ENCODE assay signal across 8 cellular contexts in genomic region chr19:39212377-39212742, GRCh38. TPM values are rescaled to one million over a fixed set of nuclear protein-coding genes. Genes with fewer than 3 reads are reported as not detected.
A peak's percentile ranks its signal among the peaks of the same experiment; 100 is the strongest.
DNase-seq lines count a peak whose midpoint lies in the region; ATAC-seq and TF ChIP-seq lines count a peak whose summit lies in the region.
"Had no signal": no experiment of that assay in that cellular context is flagged by ENCODE, and none has a peak within 500 bp of the region (broad histone marks: within the 10 kb centered on the region; RNA-seq: fewer than 3 reads in every experiment).

No MANE protein-coding gene starts in this region.

- no peak overlapping the region for H3K14ac ChIP-seq in H9 (ENCODE audit: insufficient read depth, low read length)

- no peak overlapping the region for H2BK20ac ChIP-seq in H9 (ENCODE audit: low read depth, low read length, poor library complexity, severe bottlenecking)

- no peaks in the 10 kb centered on the region for H4K20me1 ChIP-seq in H9 (ENCODE audit: control insufficient read depth, insufficient read depth, insufficient read length)

- no peaks in the 10 kb centered on the region for H3K4me1 Mint-ChIP-seq in H9
- no peaks in the 10 kb centered on the region for H3K4me1 Mint-ChIP-seq in activated naive CD4-positive, alpha-beta T cell treated with anti-CD3 and anti-CD28 coated beads for 36 hours (ENCODE audit: low read depth)

- H4K8ac ChIP-seq in H9 (replicated peaks; ENCODE audit: insufficient read length, low read depth, low read length): no peak overlapping the region

- TF ChIP-seq POLR2A in testis (IDR thresholded peaks at IDR 0.05): no peak

- H3K9me3 ChIP-seq in H9 (ENCODE audit: control insufficient read depth, low read depth, low read length) (no peaks in the 10 kb centered on the region), lower lobe of right lung (no peaks in the 10 kb centered on the region), testis (no peaks in the 10 kb centered on the region)

- no peaks in the 10 kb centered on the region for H3K79me1 ChIP-seq in H9 (ENCODE audit: insufficient read depth, low read depth, low read length, poor library complexity, severe bottlenecking)

- DNase-seq in H9: peak; percentile 70
- DNase-seq in RPMI8226: peak; percentile 47
- peak; percentile 84 for DNase-seq in activated naive CD4-positive, alpha-beta T cell treated with anti-CD3 and anti-CD28 coated beads for 36 hours
- DNase-seq in lower lobe of right lung: peak; percentile 60
- DNase-seq in testis: peak; percentile 41
- no peak for DNase-seq in SHP77 treated with DMSO at 0.1 percent for 48 hours (lab: John Stamatoyannopoulos, UW)
- DNase-seq in DMS153 treated with DMSO at 0.1 percent for 48 hours (lab: John Stamatoyannopoulos, UW; ENCODE audit: unreplicated experiment): no peak

- no CpG with 5 or more reads among the region's 8 CpGs for WGBS in H9 (ENCODE audit: extremely low coverage, insufficient read length, low lambda C conversion rate)
- 41 to 62% methylated on average over 8 of the region's 8 CpGs for WGBS in testis, 2 donors

- H3K27me3 ChIP-seq in H9 (ENCODE audit: insufficient read depth, low read length) (no peaks in the 10 kb centered on the region), lower lobe of right lung (ENCODE audit: low read depth) (peaks cover 8% of the 10 kb centered on the region), testis (no peaks in the 10 kb centered on the region)

- H3K4me3 ChIP-seq in lower lobe of right lung: no peak overlapping the region
- H3K4me3 ChIP-seq in testis: no peak overlapping the region
- H3K4me3 ChIP-seq: thoracic aorta had no signal

- peaks cover 0 to 2% (median 0%) of the 10 kb centered on the region in 3 experiments; a peak in 2 of 7 replicates for H3K36me3 Mint-ChIP-seq in H9 (ENCODE audit: insufficient read depth in 1 of 3, low read depth in 3 of 3)
- no peaks in the 10 kb centered on the region for H3K36me3 Mint-ChIP-seq in activated naive CD4-positive, alpha-beta T cell treated with anti-CD3 and anti-CD28 coated beads for 36 hours (ENCODE audit: low read depth)

- H3K9ac ChIP-seq in H9 (ENCODE audit: extremely low read depth, insufficient read length, low read length): no peak overlapping the region

- no peak overlapping the region for H4K5ac ChIP-seq in H9 (ENCODE audit: insufficient read length, low read depth, low read length)

- no peak overlapping the region for H3K18ac ChIP-seq in H9 (ENCODE audit: insufficient read length, low read depth, low read length)

- peak; percentile 78 for TF ChIP-seq CTCF in H9 (conservative IDR thresholded peaks at IDR 0.05)
- peak; percentile 49 for TF ChIP-seq CTCF in lower lobe of right lung (IDR thresholded peaks at IDR 0.05)
- no peak for TF ChIP-seq CTCF in testis (IDR thresholded peaks at IDR 0.05)

- peak overlapping the region in 1 of 2 experiments; percentile 5; a peak in 1 of 5 replicates for H3K4me3 Mint-ChIP-seq in H9
- no peak overlapping the region for H3K4me3 Mint-ChIP-seq in activated naive CD4-positive, alpha-beta T cell treated with anti-CD3 and anti-CD28 coated beads for 36 hours

- CTCF ChIA-PET in activated naive CD4-positive, alpha-beta T cell treated with anti-CD3 and anti-CD28 coated beads for 36 hours (lab: Charles Lee): interaction anchor here (0.8 to 1.7 kb wide), 7 partner anchors 87 to 124 kb away, joined by 3 to 7 read pairs (median 4); partner anchors contain the start of genes GMFG and PAK4

- intact Hi-C loops in activated naive CD4-positive, alpha-beta T cell treated with anti-CD3 and anti-CD28 coated beads for 36 hours (cut with micrococcal nuclease): loop anchor here (1.0 to 10.0 kb wide), 4 partner anchors 116 to 322 kb away; partner anchors contain the start of genes EID2B and PLEKHG2
- intact Hi-C loops in lower lobe of right lung (cut with DNase I): no loop called here
- intact Hi-C loops in testis (cut with DNase I; ENCODE audit: low total_unique reads): no loop called here

- H2BK12ac ChIP-seq in H9 (ENCODE audit: insufficient read length, low read depth, low read length): no peak overlapping the region

- peaks cover 12 to 14% of the 10 kb centered on the region in 2 experiments; a peak in 4 of 5 replicates for H3K9me3 Mint-ChIP-seq in H9
- no peaks in the 10 kb centered on the region for H3K9me3 Mint-ChIP-seq in activated naive CD4-positive, alpha-beta T cell treated with anti-CD3 and anti-CD28 coated beads for 36 hours

- no peak overlapping the region for H2BK15ac ChIP-seq in H9 (ENCODE audit: low read depth, low read length)

- H2BK5ac ChIP-seq in H9 (ENCODE audit: insufficient read length, low read length): no peak overlapping the region

- H2AK5ac ChIP-seq in H9 (ENCODE audit: insufficient read length, low read length): no peak overlapping the region

- H3K27me3 Mint-ChIP-seq in H9 (ENCODE audit: low read depth): peaks cover 20% of the 10 kb centered on the region
- peaks cover 2% of the 10 kb centered on the region for H3K27me3 Mint-ChIP-seq in activated naive CD4-positive, alpha-beta T cell treated with anti-CD3 and anti-CD28 coated beads for 36 hours (ENCODE audit: low read depth)

- peak overlapping the region in 1 of 3 experiments; percentile 40; a peak in 1 of 7 replicates for H3K27ac Mint-ChIP-seq in H9
- no peak overlapping the region for H3K27ac Mint-ChIP-seq in activated naive CD4-positive, alpha-beta T cell treated with anti-CD3 and anti-CD28 coated beads for 36 hours

- H4K91ac ChIP-seq in H9 (ENCODE audit: insufficient read length, low read depth, low read length): no peak overlapping the region

- no peak overlapping the region for H2AFZ ChIP-seq in H9 (ENCODE audit: low read length)

- H3K23me2 ChIP-seq in H9 (ENCODE audit: insufficient read length, low read depth, low read length, poor library complexity, severe bottlenecking): no peaks in the 10 kb centered on the region

- no peak overlapping the region for H3K27ac ChIP-seq in H9 (ENCODE audit: insufficient read length, low read depth, low read length)
- no peak overlapping the region for H3K27ac ChIP-seq in lower lobe of right lung
- no peak overlapping the region for H3K27ac ChIP-seq in testis
- H3K27ac ChIP-seq: thoracic aorta had no signal

- H3K36me3 ChIP-seq in lower lobe of right lung (no peaks in the 10 kb centered on the region), testis (ENCODE audit: low read depth, missing control alignments) (no peaks in the 10 kb centered on the region)
- H3K36me3 ChIP-seq: thoracic aorta had no signal

- H3K79me2 ChIP-seq in H9 (ENCODE audit: insufficient read depth, low read length): no peaks in the 10 kb centered on the region

- ATAC-seq in lower lobe of right lung: peak; percentile 73 to 82

- H3K4me1 ChIP-seq in H9 (ENCODE audit: insufficient read depth, low read length) (no peaks in the 10 kb centered on the region), lower lobe of right lung (no peaks in the 10 kb centered on the region), testis (no peaks in the 10 kb centered on the region)

- no peak overlapping the region for H2BK120ac ChIP-seq in H9 (ENCODE audit: low read depth, low read length, poor library complexity, severe bottlenecking)

- H3K23ac ChIP-seq in H9 (ENCODE audit: insufficient read length, low read depth, low read length): no peak overlapping the region

- no peak overlapping the region for H3T11ph ChIP-seq in H9 (ENCODE audit: low read length)

- H3K56ac ChIP-seq in H9 (ENCODE audit: insufficient read length, low read depth, low read length): no peak overlapping the region

- H3K4me2 ChIP-seq in H9 (ENCODE audit: insufficient read depth, insufficient read length, low read length): no peak overlapping the region

- H3K4ac ChIP-seq in H9 (ENCODE audit: low read depth, low read length): no peak overlapping the region

RNA-seq across cellular contexts. Expression of gene SYCN, which starts 8.3 kb away (rescaled TPM):
- total RNA-seq in H9 (2021): not detected in 2 replicates
- total RNA-seq in activated naive CD4-positive, alpha-beta T cell treated with anti-CD3 and anti-CD28 coated beads for 36 hours: not detected
- total RNA-seq in lower lobe of right lung: not detected
- 100 to 1,000 TPM in 1 of 2 donors, 10 to 100 TPM in 1; 98.0 to 192 TPM for total RNA-seq in testis
- 36.5 TPM for polyA plus RNA-seq in testis (ENCODE audit: insufficient read depth, low read depth, low replicate concordance)
- total RNA-seq: thoracic aorta had no signal

RNA-seq across cellular contexts. Expression of gene NCCRP1, which starts 15.6 kb away (rescaled TPM):
- 1.9 and 2.7 TPM in 2 replicates for total RNA-seq in H9 (2021)
- total RNA-seq in activated naive CD4-positive, alpha-beta T cell treated with anti-CD3 and anti-CD28 coated beads for 36 hours: not detected
- total RNA-seq in lower lobe of right lung: 0.86 TPM
- total RNA-seq in testis: 1 to 10 TPM; 1.1 to 1.3 TPM
- 0.73 TPM for polyA plus RNA-seq in testis (ENCODE audit: insufficient read depth, low read depth, low replicate concordance)

RNA-seq across cellular contexts. Expression of gene IFNL3, which starts 32.4 kb away (rescaled TPM):
- total RNA-seq in H9 (2021) (not detected in 2 replicates), lower lobe of right lung (not detected), testis (not detected)
- 1 to 10 TPM; 1.2 to 1.3 TPM for total RNA-seq in activated naive CD4-positive, alpha-beta T cell treated with anti-CD3 and anti-CD28 coated beads for 36 hours
- polyA plus RNA-seq in testis (ENCODE audit: insufficient read depth, low read depth, low replicate concordance): not detected
- total RNA-seq: thoracic aorta had no signal

RNA-seq across cellular contexts. Expression of gene IFNL4, which starts 36.3 kb away (rescaled TPM):
- total RNA-seq in H9 (2021) (not detected in 2 replicates), lower lobe of right lung (not detected), testis (not detected)
- total RNA-seq in activated naive CD4-positive, alpha-beta T cell treated with anti-CD3 and anti-CD28 coated beads for 36 hours: not detected
- polyA plus RNA-seq in testis (ENCODE audit: insufficient read depth, low read depth, low replicate concordance): not detected
- total RNA-seq: thoracic aorta had no signal

RNA-seq across cellular contexts. Expression of gene IFNL2, which starts 55.8 kb away (rescaled TPM):
- total RNA-seq in H9 (2021): not detected in 2 replicates
- under 1 TPM; 0.69 to 0.93 TPM for total RNA-seq in activated naive CD4-positive, alpha-beta T cell treated with anti-CD3 and anti-CD28 coated beads for 36 hours
- total RNA-seq in lower lobe of right lung: not detected
- total RNA-seq in testis: under 1 TPM in 1 of 2 donors, not detected in 1; 0.43 TPM
- not detected for polyA plus RNA-seq in testis (ENCODE audit: insufficient read depth, low read depth, low replicate concordance)
- total RNA-seq: thoracic aorta had no signal

Comparison
In these comparisons a context has a peak if more than half of its experiments do, and no peak if none do; other contexts are left out.
1. DNase-seq: peak in H9 (single experiment), RPMI8226 (single experiment), activated naive CD4-positive, alpha-beta T cell treated with anti-CD3 and anti-CD28 coated beads for 36 hours (single experiment), lower lobe of right lung (single experiment) and testis (single experiment); none in SHP77 treated with DMSO at 0.1 percent for 48 hours (single experiment) and DMS153 treated with DMSO at 0.1 percent for 48 hours (single experiment).
2. CTCF ChIP-seq: peak in H9 (single experiment) and lower lobe of right lung (single experiment); none in testis (0 of 3).
3. RNA of gene SYCN, which starts 8.3 kb away (total RNA-seq): 98.0 to 192 TPM in testis; not detected in H9, not detected in activated naive CD4-positive, alpha-beta T cell treated with anti-CD3 and anti-CD28 coated beads for 36 hours and not detected in lower lobe of right lung (single experiment); every median in the first group is over 10 times any median in the second.